Comparison of ENCODE assay signal across 8 cellular contexts in the genomic region with DNA sequence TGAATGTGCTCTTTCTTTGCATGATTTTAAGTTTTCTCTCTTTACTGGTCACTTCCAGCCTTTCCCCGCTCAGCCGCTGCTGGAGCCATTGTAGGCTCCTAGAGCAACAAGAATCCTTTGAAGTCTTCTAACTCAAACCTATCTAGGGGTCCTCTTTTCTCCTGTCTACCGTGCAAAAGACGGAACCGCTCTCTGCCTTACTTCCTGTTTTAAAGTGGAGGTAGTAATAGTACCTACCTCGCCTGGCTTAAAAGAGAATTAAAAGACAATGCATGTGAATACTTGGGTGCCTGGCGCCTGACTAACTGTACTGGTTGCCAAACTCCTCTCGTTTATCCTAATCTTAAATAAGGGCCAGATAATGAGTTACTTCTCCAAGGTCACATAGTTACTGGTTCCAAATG. TPM values are rescaled to one million over a fixed set of nuclear protein-coding genes. Genes with fewer than 3 reads are reported as not detected.
DNase-seq lines count a peak whose midpoint lies in the region; ATAC-seq, FAIRE-seq and TF ChIP-seq lines count a peak whose summit lies in the region.

No MANE protein-coding gene starts in this region.

- H3K27ac ChIP-seq in iPS-18a (ENCODE audit: low read length) = no peak overlapping the region
- H3K27ac ChIP-seq in subcutaneous abdominal adipose tissue (ENCODE audit: low read depth, low read length) = peak overlapping the region; percentile 92

- H3K36me3 ChIP-seq in iPS-18a (ENCODE audit: control insufficient read depth, low read depth, low read length) (no peaks in the 10 kb centered on the region), subcutaneous abdominal adipose tissue (ENCODE audit: control insufficient read depth in 5 of 5, insufficient read depth in 5 of 5, low read length in 5 of 5) (peaks cover 0 to 3% (median 0%) of the 10 kb centered on the region in 5 donors)

- peak overlapping the region; percentile 91 for H3K27ac Mint-ChIP-seq in activated T-helper 1 cell treated with anti-CD3 and anti-CD28 coated beads, Interleukin-12 subunit alpha, Interleukin-12 subunit beta, Interleukin-2, Interleukin-4 antibody, amounts not matched to agents 30 ng/mL and 10 ng/mL and 1 ng/mL, durations not matched to agents 14 hours and 24 hours and 36 hours

- in situ Hi-C loops in ACHN (cut with HindIII; ENCODE audit: low pct_ligation_motif_present, low pct_unique_long_range_greater_than_20kb, low sequenced_read_pairs) (no loop called here), GM13976 (cut with MboI; ENCODE audit: low sequenced_read_pairs, unreplicated experiment) (no loop called here)

- peaks cover 4% of the 10 kb centered on the region for H3K36me3 Mint-ChIP-seq in activated T-helper 1 cell treated with anti-CD3 and anti-CD28 coated beads, Interleukin-12 subunit alpha, Interleukin-12 subunit beta, Interleukin-2, Interleukin-4 antibody, amounts not matched to agents 30 ng/mL and 10 ng/mL and 1 ng/mL, durations not matched to agents 14 hours and 24 hours and 36 hours (ENCODE audit: low read depth)

- H3K9ac ChIP-seq in iPS-18a (ENCODE audit: low read length) = peak overlapping the region; percentile 77
- H3K9ac ChIP-seq in subcutaneous abdominal adipose tissue (ENCODE audit: low read length in 5 of 5) = peak overlapping the region; percentile 68 to 91 (median 78)

- H3K4me3 Mint-ChIP-seq in activated T-helper 1 cell treated with anti-CD3 and anti-CD28 coated beads, Interleukin-12 subunit alpha, Interleukin-12 subunit beta, Interleukin-2, Interleukin-4 antibody, amounts not matched to agents 30 ng/mL and 10 ng/mL and 1 ng/mL, durations not matched to agents 14 hours and 24 hours and 36 hours = peak overlapping the region; percentile 97

- peak; percentile 21 for ATAC-seq in HG03442 (IDR thresholded peaks at IDR 0.05; ENCODE audit: unreplicated experiment)
- no peak for ATAC-seq in GM19467 (IDR thresholded peaks at IDR 0.05; ENCODE audit: unreplicated experiment)

- H3K4me1 ChIP-seq in iPS-18a (ENCODE audit: control insufficient read depth, low read depth, low read length) = peaks cover 14% of the 10 kb centered on the region
- H3K4me1 ChIP-seq in subcutaneous abdominal adipose tissue (ENCODE audit: control insufficient read depth in 5 of 5, insufficient read depth in 5 of 5, low read length in 5 of 5) = peaks cover 4 to 38% (median 36%) of the 10 kb centered on the region in 5 donors

- peaks cover 32% of the 10 kb centered on the region for H3K4me1 Mint-ChIP-seq in activated T-helper 1 cell treated with anti-CD3 and anti-CD28 coated beads, Interleukin-12 subunit alpha, Interleukin-12 subunit beta, Interleukin-2, Interleukin-4 antibody, amounts not matched to agents 30 ng/mL and 10 ng/mL and 1 ng/mL, durations not matched to agents 14 hours and 24 hours and 36 hours (ENCODE audit: low read depth)

- no peak for FAIRE-seq in GM12891 (lab: Jason Lieb, UNC)

- H3K9me3 ChIP-seq in iPS-18a (ENCODE audit: control insufficient read depth, low read depth, low read length) = no peaks in the 10 kb centered on the region
- no peaks in the 10 kb centered on the region for H3K9me3 ChIP-seq in subcutaneous abdominal adipose tissue (ENCODE audit: control insufficient read depth in 5 of 5, low read length in 5 of 5)

- no peaks in the 10 kb centered on the region for H3K27me3 Mint-ChIP-seq in activated T-helper 1 cell treated with anti-CD3 and anti-CD28 coated beads, Interleukin-12 subunit alpha, Interleukin-12 subunit beta, Interleukin-2, Interleukin-4 antibody, amounts not matched to agents 30 ng/mL and 10 ng/mL and 1 ng/mL, durations not matched to agents 14 hours and 24 hours and 36 hours (ENCODE audit: insufficient read depth)

- TF ChIP-seq POLR2A in GM12891 (IDR thresholded peaks at IDR 0.05; ENCODE audit: low read depth, low read length) = no peak

- intact Hi-C loops in activated T-helper 1 cell treated with anti-CD3 and anti-CD28 coated beads, Interleukin-12 subunit alpha, Interleukin-12 subunit beta, Interleukin-2, Interleukin-4 antibody, amounts not matched to agents 30 ng/mL and 10 ng/mL and 1 ng/mL, durations not matched to agents 14 hours and 24 hours and 36 hours (cut with micrococcal nuclease) = loop anchor here (1.0 to 2.0 kb wide), 4 partner anchors 33 to 225 kb away; a partner anchor contains a TSS

- DNase-seq in GM12891 (ENCODE audit: insufficient read length, low spot score) = no peak
- peak; percentile 3 for DNase-seq in activated T-helper 1 cell treated with anti-CD3 and anti-CD28 coated beads, Interleukin-12 subunit alpha, Interleukin-12 subunit beta, Interleukin-2, Interleukin-4 antibody, amounts not matched to agents 30 ng/mL and 10 ng/mL and 1 ng/mL, durations not matched to agents 14 hours and 24 hours and 36 hours (ENCODE audit: low spot score)
- no peak for DNase-seq in ACHN
- DNase-seq in GM13976 (ENCODE audit: low spot score) = no peak

- no peak for TF ChIP-seq CTCF in GM13976 (IDR thresholded peaks at IDR 0.05; ENCODE audit: borderline replicate concordance, control extremely low read depth, extremely low read depth, insufficient read depth, missing control alignments)

- H3K27me3 ChIP-seq in iPS-18a (ENCODE audit: control insufficient read depth, insufficient read depth, low read length) (no peaks in the 10 kb centered on the region), subcutaneous abdominal adipose tissue (ENCODE audit: control insufficient read depth in 5 of 5, insufficient read depth in 4 of 5, low read length in 5 of 5) (peaks cover 0 to 3% (median 0%) of the 10 kb centered on the region in 5 donors)

- H3K4me3 ChIP-seq in iPS-18a (ENCODE audit: low read length) = peak overlapping the region; percentile 91
- peak overlapping the region; percentile 89 to 97 (median 93) for H3K4me3 ChIP-seq in subcutaneous abdominal adipose tissue (ENCODE audit: low read depth in 1 of 5, low read length in 5 of 5)

- no peaks in the 10 kb centered on the region for H3K9me3 Mint-ChIP-seq in activated T-helper 1 cell treated with anti-CD3 and anti-CD28 coated beads, Interleukin-12 subunit alpha, Interleukin-12 subunit beta, Interleukin-2, Interleukin-4 antibody, amounts not matched to agents 30 ng/mL and 10 ng/mL and 1 ng/mL, durations not matched to agents 14 hours and 24 hours and 36 hours

TF ChIP-seq in GM12891, 5 proteins besides CTCF, POLR2A, EP300 and RAD21:
- no peak for TF ChIP-seq TAF1 (IDR thresholded peaks at IDR 0.05; ENCODE audit: low read depth, low read length)
- peak; percentile 68 for TF ChIP-seq SPI1 (IDR thresholded peaks at IDR 0.05; ENCODE audit: low read depth, low read length)
- no peak for TF ChIP-seq PAX5 (IDR thresholded peaks at IDR 0.05; ENCODE audit: insufficient read depth, low read length, severe bottlenecking)
- TF ChIP-seq POLR2AphosphoS5 (IDR thresholded peaks at IDR 0.05; ENCODE audit: low read depth, low read length) = no peak
- TF ChIP-seq POU2F2 (IDR thresholded peaks at IDR 0.05; ENCODE audit: low read depth, low read length) = no peak

RNA-seq across cellular contexts. Expression of a gene that starts 0.6 kb away (rescaled TPM):
- 63.1 TPM for polyA plus RNA-seq in GM12891 (2012; ENCODE audit: low read depth, missing spikeins)
- total RNA-seq in activated T-helper 1 cell treated with anti-CD3 and anti-CD28 coated beads, Interleukin-12 subunit alpha, Interleukin-12 subunit beta, Interleukin-2, Interleukin-4 antibody, amounts not matched to agents 30 ng/mL and 10 ng/mL and 1 ng/mL, durations not matched to agents 14 hours and 24 hours and 36 hours = 60.6 and 63.0 TPM in 2 replicates

RNA-seq across cellular contexts. Expression of a gene that starts 32.3 kb away (rescaled TPM):
- polyA plus RNA-seq in GM12891 (2012; ENCODE audit: low read depth, missing spikeins) = 0.08 TPM
- total RNA-seq in activated T-helper 1 cell treated with anti-CD3 and anti-CD28 coated beads, Interleukin-12 subunit alpha, Interleukin-12 subunit beta, Interleukin-2, Interleukin-4 antibody, amounts not matched to agents 30 ng/mL and 10 ng/mL and 1 ng/mL, durations not matched to agents 14 hours and 24 hours and 36 hours = 0.86 and 1.6 TPM in 2 replicates
